8 cellular contexts compared by ENCODE assay signal in the genomic region with DNA sequence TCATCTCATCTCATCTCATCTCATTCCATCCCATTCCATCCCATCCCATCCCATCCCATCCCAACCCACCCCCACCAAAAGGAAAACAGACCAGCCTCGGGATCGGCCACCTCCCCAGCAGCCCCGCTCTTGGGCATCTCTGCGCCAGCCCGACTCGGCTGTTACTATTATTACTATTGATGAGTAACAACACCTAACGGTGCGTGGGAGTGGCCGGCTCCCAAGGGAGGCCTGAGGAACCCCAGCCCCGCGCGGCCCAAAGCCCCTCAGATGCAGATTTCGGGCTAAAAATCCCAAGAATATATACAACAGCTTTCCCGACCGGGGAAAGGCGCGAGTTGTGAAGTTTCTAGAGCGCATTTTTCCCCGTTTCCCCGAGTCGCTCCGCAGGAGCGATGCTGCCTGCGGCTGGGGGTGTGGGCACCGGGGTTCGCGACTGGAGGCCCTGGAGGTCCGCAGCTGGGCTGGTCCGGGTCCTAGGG. TPM values are rescaled to one million over a fixed set of nuclear protein-coding genes. Genes with fewer than 3 reads are reported as not detected.
DNase-seq lines count a peak whose midpoint lies in the region; ATAC-seq and TF ChIP-seq lines count a peak whose summit lies in the region.

No MANE protein-coding gene starts in this region.

- peak overlapping the region; percentile 14 for H3K27ac ChIP-seq in CD4-positive, CD25-positive, alpha-beta regulatory T cell (ENCODE audit: insufficient read depth, low read length, poor library complexity, severe bottlenecking)
- peak overlapping the region; percentile 44 for H3K27ac ChIP-seq in fibroblast of lung (ENCODE audit: insufficient read depth, low read length)
- peak overlapping the region; percentile 16 for H3K27ac ChIP-seq in osteoblast (ENCODE audit: low read depth, low read length)

- no peak for ATAC-seq in CD4-positive, CD25-positive, alpha-beta regulatory T cell (ENCODE audit: low read depth in 2 of 2)
- ATAC-seq in GM19351 (IDR thresholded peaks at IDR 0.05; ENCODE audit: unreplicated experiment) (peak; percentile 39), HG03439 (IDR thresholded peaks at IDR 0.05; ENCODE audit: unreplicated experiment) (peak; percentile 55)

- H3K4me1 ChIP-seq in CD4-positive, CD25-positive, alpha-beta regulatory T cell (ENCODE audit: control insufficient read depth, insufficient read depth, low read length, poor library complexity, severe bottlenecking): peaks cover 16% of the 10 kb centered on the region
- peaks cover 3% of the 10 kb centered on the region for H3K4me1 ChIP-seq in fibroblast of lung (ENCODE audit: control insufficient read depth, extremely low read depth, insufficient read depth, low read length)
- H3K4me1 ChIP-seq in osteoblast (ENCODE audit: insufficient read depth, low read length): peaks cover 15% of the 10 kb centered on the region

- H3K9ac ChIP-seq in fibroblast of lung (ENCODE audit: insufficient read depth, low read length): peak overlapping the region; percentile 75

- H3K79me2 ChIP-seq in fibroblast of lung (ENCODE audit: control insufficient read depth, insufficient read depth, low read length): peaks cover 31% of the 10 kb centered on the region
- peaks cover 52% of the 10 kb centered on the region for H3K79me2 ChIP-seq in osteoblast (ENCODE audit: insufficient read depth, low read length)

- peak overlapping the region; percentile 32 for H3K4me3 ChIP-seq in CD4-positive, CD25-positive, alpha-beta regulatory T cell (ENCODE audit: low read depth, low read length)
- H3K4me3 ChIP-seq in fibroblast of lung (replicated peaks in 1 of 4; ENCODE audit: control extremely low read depth in 1 of 4, insufficient read depth in 1 of 4, low read depth in 3 of 4, low read length in 4 of 4) (peak overlapping the region; percentile 70 to 87 (median 74)), osteoblast (ENCODE audit: insufficient read depth, low read length) (peak overlapping the region; percentile 86)

- H4K20me1 ChIP-seq in fibroblast of lung (ENCODE audit: control insufficient read depth, extremely low read depth, insufficient read depth, low read length) (no peaks in the 10 kb centered on the region), osteoblast (ENCODE audit: insufficient read depth, low read length) (peaks cover 12% of the 10 kb centered on the region)

- peak overlapping the region; percentile 88 to 92 (median 90) for H3K4me3 Mint-ChIP-seq in CD4-positive, CD25-positive, alpha-beta regulatory T cell

- peaks cover 2% of the 10 kb centered on the region for H3K27me3 ChIP-seq in CD4-positive, CD25-positive, alpha-beta regulatory T cell (ENCODE audit: control insufficient read depth, insufficient read depth, low read length)
- no peaks in the 10 kb centered on the region for H3K27me3 ChIP-seq in fibroblast of lung (ENCODE audit: control insufficient read depth, insufficient read depth, low read length)
- no peaks in the 10 kb centered on the region for H3K27me3 ChIP-seq in osteoblast (ENCODE audit: insufficient read depth, low read length)

- no peaks in the 10 kb centered on the region for H3K36me3 ChIP-seq in CD4-positive, CD25-positive, alpha-beta regulatory T cell (ENCODE audit: control insufficient read depth, insufficient read depth, low read length)
- H3K36me3 ChIP-seq in fibroblast of lung (ENCODE audit: control insufficient read depth, insufficient read depth, low read length): no peaks in the 10 kb centered on the region
- H3K36me3 ChIP-seq in osteoblast (ENCODE audit: insufficient read depth, low read length): no peaks in the 10 kb centered on the region

- peaks cover 5 to 24% (median 12%) of the 10 kb centered on the region in 4 donors for H3K4me1 Mint-ChIP-seq in CD4-positive, CD25-positive, alpha-beta regulatory T cell

- H2AFZ ChIP-seq in fibroblast of lung (ENCODE audit: low read length) (peak overlapping the region; percentile 24), osteoblast (ENCODE audit: low read length) (peak overlapping the region; percentile 56)

- no peaks in the 10 kb centered on the region for H3K9me3 ChIP-seq in CD4-positive, CD25-positive, alpha-beta regulatory T cell (ENCODE audit: control insufficient read depth in 2 of 2, low read length in 2 of 2)
- H3K9me3 ChIP-seq in fibroblast of lung (ENCODE audit: control insufficient read depth, insufficient read depth, low read depth, low read length) (no peaks in the 10 kb centered on the region), osteoblast (ENCODE audit: low read depth, low read length) (no peaks in the 10 kb centered on the region)

- TF ChIP-seq CTCF in fibroblast of lung (conservative IDR thresholded peaks at IDR 0.05 in 1 of 2, IDR thresholded peaks at IDR 0.05 in 1 of 2; ENCODE audit: low read depth in 1 of 2, low read length in 2 of 2) (no peak), osteoblast (IDR thresholded peaks at IDR 0.05; ENCODE audit: extremely low read depth, low read depth, low read length) (no peak)

- peaks cover 6% of the 10 kb centered on the region for H3K27me3 Mint-ChIP-seq in CD4-positive, CD25-positive, alpha-beta regulatory T cell

- peaks cover 3% of the 10 kb centered on the region for H3K36me3 Mint-ChIP-seq in CD4-positive, CD25-positive, alpha-beta regulatory T cell

- peak overlapping the region in 2 of 3 donors; percentile 73 to 93 for H3K27ac Mint-ChIP-seq in CD4-positive, CD25-positive, alpha-beta regulatory T cell

- peak overlapping the region; percentile 83 for H3K4me2 ChIP-seq in fibroblast of lung (ENCODE audit: extremely low read depth, insufficient read depth, low read length)
- H3K4me2 ChIP-seq in osteoblast (ENCODE audit: insufficient read depth, low read length): peak overlapping the region; percentile 90

- DNase-seq in CD4-positive, CD25-positive, alpha-beta regulatory T cell: peak in 1 of 3 donors; percentile 16
- peak; percentile 47 to 50 for DNase-seq in activated CD4-positive, alpha-beta T cell treated with anti-CD3 and anti-CD28 coated beads for 4 hours
- DNase-seq in fibroblast of lung (ENCODE audit: low read depth in 2 of 2) (peak in 1 of 2 donors; percentile 45), osteoblast (ENCODE audit: insufficient read length, low spot score, missing footprints) (peak; percentile 79), iPS-NIHi7 (ENCODE audit: extremely low spot score) (no peak), NK-92 (lab: John Stamatoyannopoulos, UW; ENCODE audit: unreplicated experiment) (no peak)

- H3K9me3 Mint-ChIP-seq in CD4-positive, CD25-positive, alpha-beta regulatory T cell: no peaks in the 10 kb centered on the region

RNA-seq across cellular contexts. Expression of gene NT5DC3, which starts 0.6 kb away (rescaled TPM):
- total RNA-seq in CD4-positive, CD25-positive, alpha-beta regulatory T cell: 4.7 TPM
- polyA plus RNA-seq in CD4-positive, CD25-positive, alpha-beta regulatory T cell: 1 to 10 TPM in 1 of 4 donors, under 1 TPM in 3; 0.08 to 1.1 (median 0.49) TPM
- total RNA-seq in fibroblast of lung: 10.0 and 10.4 TPM in 2 replicates
- 4.1 and 4.7 TPM in 2 replicates for polyA plus RNA-seq in fibroblast of lung
- polyA plus RNA-seq in fibroblast of lung (2012): 3.4 and 4.1 TPM in 2 replicates
- polyA minus RNA-seq in fibroblast of lung (ENCODE audit: low replicate concordance): 8.3 TPM in 2 replicates
- 10.1 and 10.6 TPM in 2 replicates for total RNA-seq in osteoblast

Comparison
In these comparisons a context has a peak if more than half of its experiments do, and no peak if none do; other contexts are left out.
1. ATAC-seq: peak in GM19351 (single experiment) and HG03439 (single experiment); none in CD4-positive, CD25-positive, alpha-beta regulatory T cell (0 of 2).
2. DNase-seq: peak in activated CD4-positive, alpha-beta T cell treated with anti-CD3 and anti-CD28 coated beads for 4 hours (2 of 2) and osteoblast (single experiment); none in iPS-NIHi7 (single experiment) and NK-92 (single experiment).
3. H3K4me3 ChIP-seq: peak in every context shown above with its lines; median percentile 86 in osteoblast; 74 in fibroblast of lung; 32 in CD4-positive, CD25-positive, alpha-beta regulatory T cell.
4. Peak in every context shown above with its lines, with median percentiles within 50 percentile points of each other: H3K27ac ChIP-seq.